22 cellular contexts compared by ENCODE assay signal in the genomic region with DNA sequence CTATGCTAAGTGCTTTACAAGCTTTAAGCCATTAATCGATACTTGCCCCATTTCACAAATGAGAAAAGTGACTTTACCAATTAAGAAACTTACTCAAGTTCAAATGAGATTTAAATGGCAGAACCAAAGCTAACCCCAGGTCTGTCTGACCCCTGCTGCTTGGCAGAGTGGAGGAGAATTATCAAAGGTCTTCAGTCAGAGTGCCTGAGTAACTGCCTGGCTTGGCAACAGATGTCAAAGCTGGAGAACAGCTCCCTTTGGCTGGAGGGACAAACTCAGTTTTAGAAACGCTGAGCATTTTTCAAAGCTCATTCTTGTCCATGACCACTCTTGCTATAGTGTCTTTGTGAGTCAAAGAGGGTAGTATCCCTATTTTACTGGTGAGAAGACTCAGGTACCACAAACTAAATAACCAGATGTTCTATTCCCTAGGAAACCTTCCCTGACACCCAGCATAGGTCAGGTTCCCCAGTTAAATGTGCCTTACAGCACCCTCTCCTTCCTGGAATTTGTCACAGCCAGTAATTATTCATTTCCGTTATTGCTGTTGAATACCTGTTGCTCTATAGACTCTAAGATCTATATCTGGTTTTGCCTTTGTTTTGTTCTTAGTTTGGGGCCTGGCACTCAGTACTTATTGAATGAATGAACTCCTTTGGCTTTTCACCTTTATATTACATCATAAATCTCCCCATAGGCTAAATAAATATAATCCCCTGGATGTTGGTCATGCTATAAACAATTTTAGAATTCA. TPM values are rescaled to one million over a fixed set of nuclear protein-coding genes. Genes with fewer than 3 reads are reported as not detected.
A peak's percentile ranks its signal among the peaks of the same experiment; 100 is the strongest.
DNase-seq lines count a peak whose midpoint lies in the region; ATAC-seq and TF ChIP-seq lines count a peak whose summit lies in the region.
"Had no signal": no experiment of that assay in that cellular context is flagged by ENCODE, and none has a peak within 500 bp of the region (broad histone marks: within the 10 kb centered on the region; RNA-seq: fewer than 3 reads in every experiment).

No MANE protein-coding gene starts in this region.

- no peak overlapping the region; a peak in 1 of 22 replicates for H3K27ac ChIP-seq in BLaER1 treated with 17β-estradiol and CSF1 and Interleukin-3, amounts not matched to agents 10 nM and 100 nM
- H3K27ac ChIP-seq in IMR-90 (ENCODE audit: insufficient read depth, low read length) = no peak overlapping the region
- H3K27ac ChIP-seq in WERI-Rb-1 = peak overlapping the region; percentile 27
- H3K27ac ChIP-seq in mesenchymal stem cell (ENCODE audit: low read length, poor library complexity, severe bottlenecking) = no peak overlapping the region
- H3K27ac ChIP-seq: GM23248, SJSA1 had no signal

- H3K36me3 Mint-ChIP-seq in stimulated activated memory B cell treated with anti-CD40 and anti-IgM and Interleukin-4, amounts not matched to agents 10 μg/mL and 1 μg/mL and 100 μg/mL, for 72 hours = no peaks in the 10 kb centered on the region
- H3K36me3 Mint-ChIP-seq: CD4-positive, CD25-positive, alpha-beta regulatory T cell had no signal

- H4K91ac ChIP-seq in IMR-90 (ENCODE audit: insufficient read depth, low read depth, low read length) = no peak overlapping the region
- no peak overlapping the region for H4K91ac ChIP-seq in mesenchymal stem cell (ENCODE audit: low read length)

- no peak overlapping the region for H3K4me3 Mint-ChIP-seq in stimulated activated memory B cell treated with anti-CD40 and anti-IgM and Interleukin-4, amounts not matched to agents 10 μg/mL and 1 μg/mL and 100 μg/mL, for 72 hours
- H3K4me3 Mint-ChIP-seq: CD4-positive, CD25-positive, alpha-beta regulatory T cell had no signal

- H3K4me1 Mint-ChIP-seq in stimulated activated memory B cell treated with anti-CD40 and anti-IgM and Interleukin-4, amounts not matched to agents 10 μg/mL and 1 μg/mL and 100 μg/mL, for 72 hours = peaks cover 45% of the 10 kb centered on the region

- CTCF ChIA-PET in IMR-90 (lab: Yijun Ruan, JAX) = interaction anchor here (1.0 to 1.2 kb wide), 2 partner anchors 13 to 127 kb away, joined by 3 to 4 read pairs; no protein-coding TSS in a partner anchor

- no peak overlapping the region for H3K14ac ChIP-seq in IMR-90 (replicated peaks; ENCODE audit: low read depth, low read length)
- no peak overlapping the region for H3K14ac ChIP-seq in mesenchymal stem cell (ENCODE audit: low read length in 2 of 2)

- no peak for ATAC-seq in IMR-90 (ENCODE audit: low read depth)
- ATAC-seq in stimulated activated memory B cell treated with anti-CD40 and anti-IgM and Interleukin-4, amounts not matched to agents 10 μg/mL and 1 μg/mL and 100 μg/mL, for 72 hours = no peak
- ATAC-seq: GM12878 had no signal

- no peaks in the 10 kb centered on the region for H3K9me3 ChIP-seq in BLaER1 treated with 17β-estradiol and CSF1 and Interleukin-3, amounts not matched to agents 10 nM and 100 nM (replicated peaks in 1 of 11)
- H3K9me3 ChIP-seq in IMR-90 (ENCODE audit: control insufficient read depth, insufficient read depth, low read length) = no peaks in the 10 kb centered on the region
- no peaks in the 10 kb centered on the region for H3K9me3 ChIP-seq in WERI-Rb-1 (ENCODE audit: severe bottlenecking)
- H3K9me3 ChIP-seq in mesenchymal stem cell (ENCODE audit: control insufficient read depth, low read length) = no peaks in the 10 kb centered on the region
- H3K9me3 ChIP-seq: SJSA1 had no signal

- WGBS in IMR-90 (ENCODE audit: extremely low coverage in 2 of 2, insufficient read length in 1 of 2), 2 experiments = 60% methylated on average over 1 of the region's 3 CpGs; no CpG with 5 or more reads in 1 of the 2 experiments
- WGBS in mesenchymal stem cell = 95% methylated on average over 1 of the region's 3 CpGs

- no peak overlapping the region for H3K23ac ChIP-seq in IMR-90 (ENCODE audit: low read depth, low read length)
- no peak overlapping the region for H3K23ac ChIP-seq in mesenchymal stem cell (ENCODE audit: low read length in 2 of 2)

- no peak overlapping the region for H3K4ac ChIP-seq in IMR-90 (ENCODE audit: low read depth, low read length)
- no peak overlapping the region for H3K4ac ChIP-seq in mesenchymal stem cell (ENCODE audit: low read depth in 1 of 2, low read length in 2 of 2)

- no peak for TF ChIP-seq POLR2A in IMR-90 (IDR thresholded peaks at IDR 0.05; ENCODE audit: low read depth, low read length)

- intact Hi-C loops in IMR-90 (cut with micrococcal nuclease) = no loop called here

- no peak overlapping the region for H4K5ac ChIP-seq in IMR-90 (ENCODE audit: low read depth, low read length)

- no peak overlapping the region for H2BK12ac ChIP-seq in mesenchymal stem cell (ENCODE audit: low read length in 2 of 2)

- no peak overlapping the region for H2AFZ ChIP-seq in IMR-90 (replicated peaks; ENCODE audit: low read length, poor library complexity)
- no peak overlapping the region for H2AFZ ChIP-seq in mesenchymal stem cell (ENCODE audit: low read depth, low read length)
- H2AFZ ChIP-seq: GM23248 had no signal

- H3K79me1 ChIP-seq in IMR-90 (ENCODE audit: low read depth in 1 of 2, low read length in 2 of 2) = peaks cover 0 to 18% of the 10 kb centered on the region in 2 experiments; a peak in 3 of 4 replicates
- no peaks in the 10 kb centered on the region for H3K79me1 ChIP-seq in mesenchymal stem cell (replicated peaks; ENCODE audit: low read length, poor library complexity, severe bottlenecking)

- no peaks in the 10 kb centered on the region for H4K20me1 ChIP-seq in BLaER1 treated with 17β-estradiol and CSF1 and Interleukin-3, amounts not matched to agents 10 nM and 100 nM
- H4K20me1 ChIP-seq in IMR-90 (ENCODE audit: insufficient read depth, low read length) = no peaks in the 10 kb centered on the region

- no peak for TF ChIP-seq RAD21 in IMR-90 (IDR thresholded peaks at IDR 0.05; ENCODE audit: low read length)

- dilution Hi-C loops in IMR-90 (cut with HindIII; ENCODE audit: low sequenced_read_pairs, unreplicated experiment) = no loop called here

- DNase-seq in IMR-90 (no peak), WERI-Rb-1 (peak; percentile 63), mesenchymal stem cell (no peak), NCI-H1092 treated with DMSO at 0.1 percent for 48 hours (lab: John Stamatoyannopoulos, UW) (no peak)
- no peak for DNase-seq in activated CD4-positive, alpha-beta T cell treated with anti-CD3 and anti-CD28 coated beads for 48 hours
- DNase-seq: ACHN; AML-193; Calu3; CD4-positive, CD25-positive, alpha-beta regulatory T cell; DMS79; GM23248; HCEC 1CT; KG1; NCI-H1092; NCI-H1694 treated with DMSO at 0.1 percent for 48 hours; NCI-H226; NCI-H524 treated with DMSO at 0.1 percent for 48 hours; OCI-M1 had no signal

- in situ Hi-C loops in IMR-90 (cut with MboI; ENCODE audit: low sequenced_read_pairs) = no loop called here

- no peaks in the 10 kb centered on the region for H3K27me3 ChIP-seq in BLaER1 treated with 17β-estradiol and CSF1 and Interleukin-3, amounts not matched to agents 10 nM and 100 nM
- H3K27me3 ChIP-seq in IMR-90 (ENCODE audit: control insufficient read depth, insufficient read depth, low read length) (no peaks in the 10 kb centered on the region), WERI-Rb-1 (ENCODE audit: insufficient read depth, low read depth, severe bottlenecking) (no peaks in the 10 kb centered on the region), mesenchymal stem cell (ENCODE audit: control insufficient read depth in 1 of 2, insufficient read depth in 1 of 2, low read length in 2 of 2) (no peaks in the 10 kb centered on the region)
- H3K27me3 ChIP-seq: SJSA1 had no signal

- H2BK120ac ChIP-seq in IMR-90 (ENCODE audit: low read depth, low read length) (no peak overlapping the region), mesenchymal stem cell (ENCODE audit: low read depth, low read length) (no peak overlapping the region)

- H3K9me3 Mint-ChIP-seq in stimulated activated memory B cell treated with anti-CD40 and anti-IgM and Interleukin-4, amounts not matched to agents 10 μg/mL and 1 μg/mL and 100 μg/mL, for 72 hours = no peaks in the 10 kb centered on the region

- H2AK5ac ChIP-seq in IMR-90 (ENCODE audit: low read depth, low read length) (no peak overlapping the region), mesenchymal stem cell (ENCODE audit: low read length, severe bottlenecking) (peak overlapping the region; percentile 75)

- POLR2A ChIA-PET in IMR-90 (lab: Charles Lee; ENCODE audit: unreplicated experiment) = interaction anchor here (0.6 kb wide), 1 partner anchor 46 kb away, joined by 9 read pairs; no protein-coding TSS in a partner anchor

- no peak overlapping the region for H3K4me3 ChIP-seq in BLaER1 treated with 17β-estradiol and CSF1 and Interleukin-3, amounts not matched to agents 10 nM and 100 nM
- H3K4me3 ChIP-seq in IMR-90 (ENCODE audit: insufficient read depth, low read depth, low read length) (no peak overlapping the region), WERI-Rb-1 (ENCODE audit: low read depth, low read length) (no peak overlapping the region), mesenchymal stem cell (ENCODE audit: insufficient read depth in 1 of 2, low read depth in 1 of 2, low read length in 2 of 2) (no peak overlapping the region)
- H3K4me3 ChIP-seq: GM12878, GM23248, SJSA1 had no signal

- no peak overlapping the region for H2BK20ac ChIP-seq in IMR-90 (ENCODE audit: low read depth, low read length)

- H3K9me1 ChIP-seq in IMR-90 (ENCODE audit: insufficient read depth, low read length) = peaks cover 7% of the 10 kb centered on the region

- H2BK5ac ChIP-seq in IMR-90 (ENCODE audit: low read depth, low read length, poor library complexity, severe bottlenecking) (no peak overlapping the region), mesenchymal stem cell (ENCODE audit: low read depth, low read length, poor library complexity, severe bottlenecking) (no peak overlapping the region)

- no peak overlapping the region for H3K18ac ChIP-seq in IMR-90 (ENCODE audit: low read depth, low read length)
- no peak overlapping the region for H3K18ac ChIP-seq in mesenchymal stem cell (ENCODE audit: low read depth in 1 of 2, low read length in 2 of 2)

- H4K8ac ChIP-seq in IMR-90 (ENCODE audit: low read depth in 2 of 2, low read length in 2 of 2) (no peak overlapping the region), mesenchymal stem cell (ENCODE audit: low read length) (no peak overlapping the region)

- H3K9ac ChIP-seq in BLaER1 treated with 17β-estradiol and CSF1 and Interleukin-3, amounts not matched to agents 10 nM and 100 nM = no peak overlapping the region
- no peak overlapping the region for H3K9ac ChIP-seq in IMR-90 (ENCODE audit: low read depth, low read length)
- no peak overlapping the region for H3K9ac ChIP-seq in mesenchymal stem cell (ENCODE audit: low read length)
- H3K9ac ChIP-seq: GM23248 had no signal

- no peak overlapping the region for H2AK9ac ChIP-seq in IMR-90 (replicated peaks; ENCODE audit: low read depth, low read length, poor library complexity)

- TF ChIP-seq CTCF in IMR-90 (conservative IDR thresholded peaks at IDR 0.05; ENCODE audit: low read depth, low read length) (no peak), WERI-Rb-1 (IDR thresholded peaks at IDR 0.05; ENCODE audit: low read depth, low read length) (no peak)

- peaks cover 33 to 64% (median 45%) of the 10 kb centered on the region in 10 experiments for H3K4me1 ChIP-seq in BLaER1 treated with 17β-estradiol and CSF1 and Interleukin-3, amounts not matched to agents 10 nM and 100 nM
- H3K4me1 ChIP-seq in IMR-90 (ENCODE audit: control insufficient read depth, insufficient read depth, low read length) (peaks cover 6% of the 10 kb centered on the region), mesenchymal stem cell (ENCODE audit: control insufficient read depth, insufficient read depth, low read depth, low read length) (peaks cover 13% of the 10 kb centered on the region)

- BruUV-seq in IMR-90 (replicated peaks; lab: Mats Ljungman, UMichigan) = no TSS peak

- H3K36me3 ChIP-seq in BLaER1 treated with 17β-estradiol and CSF1 and Interleukin-3, amounts not matched to agents 10 nM and 100 nM = no peaks in the 10 kb centered on the region
- no peaks in the 10 kb centered on the region for H3K36me3 ChIP-seq in IMR-90 (ENCODE audit: control insufficient read depth, insufficient read depth, low read length)
- no peaks in the 10 kb centered on the region for H3K36me3 ChIP-seq in WERI-Rb-1
- no peaks in the 10 kb centered on the region for H3K36me3 ChIP-seq in mesenchymal stem cell (ENCODE audit: control insufficient read depth in 1 of 2, insufficient read depth in 2 of 2, low read depth in 1 of 2, low read length in 2 of 2)
- H3K36me3 ChIP-seq: SJSA1 had no signal

- H3K56ac ChIP-seq in IMR-90 (ENCODE audit: extremely low read depth, insufficient read depth, low read length) = no peak overlapping the region

- H2BK15ac ChIP-seq in IMR-90 (ENCODE audit: low read depth, low read length) = 0 out of 3 replicates have a peak overlapping the region, but pooled peaks have one; percentile 13
- H2BK15ac ChIP-seq in mesenchymal stem cell (ENCODE audit: low read depth, poor library complexity, severe bottlenecking) = no peak overlapping the region

- peak overlapping the region in 6 of 11 experiments; percentile 2 to 53 (median 14); a peak in 5 of 22 replicates for H3K4me2 ChIP-seq in BLaER1 treated with 17β-estradiol and CSF1 and Interleukin-3, amounts not matched to agents 10 nM and 100 nM
- H3K4me2 ChIP-seq in IMR-90 (ENCODE audit: low read depth, low read length) = no peak overlapping the region
- H3K4me2 ChIP-seq in mesenchymal stem cell (ENCODE audit: low read length, poor library complexity, severe bottlenecking) = no peak overlapping the region

- no peaks in the 10 kb centered on the region for H3K27me3 Mint-ChIP-seq in stimulated activated memory B cell treated with anti-CD40 and anti-IgM and Interleukin-4, amounts not matched to agents 10 μg/mL and 1 μg/mL and 100 μg/mL, for 72 hours

- H3K27ac Mint-ChIP-seq in stimulated activated memory B cell treated with anti-CD40 and anti-IgM and Interleukin-4, amounts not matched to agents 10 μg/mL and 1 μg/mL and 100 μg/mL, for 72 hours = no peak overlapping the region
- H3K27ac Mint-ChIP-seq: CD4-positive, CD25-positive, alpha-beta regulatory T cell had no signal

RNA-seq across cellular contexts. Expression of a gene that starts 5.0 kb away (rescaled TPM):
- 46.4 TPM in 2 replicates for total RNA-seq in IMR-90 (2012; rRNA removed)
- polyA plus RNA-seq in IMR-90 (2012; rRNA removed) = 41.4 and 47.9 TPM in 2 replicates
- 28.9 and 33.4 TPM in 2 replicates for polyA plus RNA-seq in IMR-90 (2012; cell fraction: cytosol; rRNA removed)
- 41.5 and 54.4 TPM in 2 replicates for polyA plus RNA-seq in IMR-90 (2012; cell fraction: nucleus; rRNA removed; ENCODE audit: low replicate concordance)
- polyA plus RNA-seq in mesenchymal stem cell (2013, experiment 1 of 2) = 23.6 TPM
- 22.7 TPM for polyA plus RNA-seq in mesenchymal stem cell (2013, experiment 2 of 2)

Comparison
In these comparisons a context has a peak if more than half of its experiments do, and no peak if none do; other contexts are left out.
1. H3K4me2 ChIP-seq: peak in BLaER1 treated with 17β-estradiol and CSF1 and Interleukin-3, amounts not matched to agents 10 nM and 100 nM (6 of 11); none in IMR-90 (single experiment) and mesenchymal stem cell (single experiment).